25 cellular contexts compared by ENCODE assay signal in genomic region chr3:47645551-47645950, GRCh38.
DNase-seq lines count a peak whose midpoint lies in the region; ATAC-seq, FAIRE-seq and TF ChIP-seq lines count a peak whose summit lies in the region.
"Had no signal": no experiment of that assay in that cellular context is flagged by ENCODE, and none has a peak within 500 bp of the region (broad histone marks: within the 10 kb centered on the region; RNA-seq: fewer than 3 reads in every experiment).

No MANE protein-coding gene starts in this region.

- peaks cover 24 to 43% of the 10 kb centered on the region in 2 experiments for H3K79me1 ChIP-seq in IMR-90 (ENCODE audit: low read depth in 1 of 2, low read length in 2 of 2)

- no TSS peak for BruUV-seq in IMR-90 (replicated peaks; lab: Mats Ljungman, UMichigan)

- no peaks in the 10 kb centered on the region for H3K27me3 Mint-ChIP-seq in osteocyte (ENCODE audit: unreplicated experiment)
- H3K27me3 Mint-ChIP-seq: CD4-positive, CD25-positive, alpha-beta regulatory T cell had no signal

- CTCF ChIA-PET in IMR-90 (lab: Yijun Ruan, JAX): no interaction called here

- no peak overlapping the region for H2AK5ac ChIP-seq in IMR-90 (ENCODE audit: low read depth, low read length)

- TF ChIP-seq POLR2A in IMR-90 (IDR thresholded peaks at IDR 0.05; ENCODE audit: low read depth, low read length): no peak

- TF ChIP-seq CTCF in AG10803 (conservative IDR thresholded peaks at IDR 0.05; ENCODE audit: low read length) (no peak), IMR-90 (conservative IDR thresholded peaks at IDR 0.05; ENCODE audit: low read depth, low read length) (no peak), bronchial epithelial cell (IDR thresholded peaks at IDR 0.05; ENCODE audit: insufficient read depth, low read length, severe bottlenecking) (no peak), osteocyte (IDR thresholded peaks at IDR 0.05) (no peak)

- DNase-seq in AG10803 (ENCODE audit: low read depth) (peak; percentile 18), IMR-90 (peak; percentile 35), bronchial epithelial cell (ENCODE audit: low read depth) (peak; percentile 60), iris pigment epithelial cell (ENCODE audit: low read depth) (peak; percentile 50), osteocyte (ENCODE audit: extremely low spot score, unreplicated experiment) (no peak), iPS-NIHi11 (ENCODE audit: low spot score) (no peak)
- DNase-seq: 8988T; BE2C; Caco-2; CD4-positive, CD25-positive, alpha-beta regulatory T cell; HFFc6; KG1; NCI-H1105 treated with DMSO at 0.1 percent for 48 hours; NCI-H1694; NCI-H2081 treated with DMSO at 0.1 percent for 48 hours; NCI-H510A treated with DMSO at 0.1 percent for 48 hours; NCI-H82; OCI-M1; SHP77 treated with DMSO at 0.1 percent for 48 hours had no signal

- no peak overlapping the region for H3K4me3 Mint-ChIP-seq in osteocyte (ENCODE audit: unreplicated experiment)
- H3K4me3 Mint-ChIP-seq: CD4-positive, CD25-positive, alpha-beta regulatory T cell; HFFc6 had no signal

- POLR2A ChIA-PET in IMR-90 (lab: Charles Lee; ENCODE audit: unreplicated experiment): no interaction called here

- H3K9me3 ChIP-seq in IMR-90 (ENCODE audit: control insufficient read depth, insufficient read depth, low read length): no peaks in the 10 kb centered on the region
- H3K9me3 ChIP-seq: BE2C, Caco-2 had no signal

- H4K8ac ChIP-seq in IMR-90 (ENCODE audit: low read depth in 2 of 2, low read length in 2 of 2): no peak overlapping the region

- H4K20me1 ChIP-seq in IMR-90 (ENCODE audit: insufficient read depth, low read length): no peaks in the 10 kb centered on the region

- H3K36me3 Mint-ChIP-seq in osteocyte (ENCODE audit: unreplicated experiment): peaks cover 13% of the 10 kb centered on the region

- H3K14ac ChIP-seq in IMR-90 (replicated peaks; ENCODE audit: low read depth, low read length): no peak overlapping the region

- H3K23ac ChIP-seq in IMR-90 (ENCODE audit: low read depth, low read length): no peak overlapping the region

- H3K27ac ChIP-seq in IMR-90 (ENCODE audit: insufficient read depth, low read length): no peak overlapping the region

- H3K4ac ChIP-seq in IMR-90 (ENCODE audit: low read depth, low read length): no peak overlapping the region

- no peak overlapping the region for H4K91ac ChIP-seq in IMR-90 (ENCODE audit: insufficient read depth, low read depth, low read length)

- H3K27me3 ChIP-seq in IMR-90 (ENCODE audit: control insufficient read depth, insufficient read depth, low read length) (no peaks in the 10 kb centered on the region), bronchial epithelial cell (ENCODE audit: control insufficient read depth, insufficient read depth, low read length) (no peaks in the 10 kb centered on the region)
- H3K27me3 ChIP-seq: BE2C had no signal

- no peak overlapping the region for H2BK15ac ChIP-seq in IMR-90 (ENCODE audit: low read depth, low read length)

- H2BK20ac ChIP-seq in IMR-90 (ENCODE audit: low read depth, low read length): no peak overlapping the region

- H2BK120ac ChIP-seq in IMR-90 (ENCODE audit: low read depth, low read length): no peak overlapping the region

- peaks cover 4% of the 10 kb centered on the region for H3K4me1 Mint-ChIP-seq in osteocyte (ENCODE audit: unreplicated experiment)

- no peak overlapping the region for H2AK9ac ChIP-seq in IMR-90 (replicated peaks; ENCODE audit: low read depth, low read length, poor library complexity)

- peaks cover 6% of the 10 kb centered on the region for H3K9me1 ChIP-seq in IMR-90 (ENCODE audit: insufficient read depth, low read length)

- H3K56ac ChIP-seq in IMR-90 (ENCODE audit: extremely low read depth, insufficient read depth, low read length): no peak overlapping the region

- no peak overlapping the region for H2BK5ac ChIP-seq in IMR-90 (ENCODE audit: low read depth, low read length, poor library complexity, severe bottlenecking)

- TF ChIP-seq RAD21 in IMR-90 (IDR thresholded peaks at IDR 0.05; ENCODE audit: low read length): no peak

- peaks cover 25% of the 10 kb centered on the region for H3K36me3 ChIP-seq in IMR-90 (ENCODE audit: control insufficient read depth, insufficient read depth, low read length)
- H3K36me3 ChIP-seq in bronchial epithelial cell (ENCODE audit: control insufficient read depth, insufficient read depth, low read length): peaks cover 10% of the 10 kb centered on the region

- no CpG with 5 or more reads among the region's 2 CpGs for WGBS in IMR-90 (ENCODE audit: extremely low coverage in 2 of 2, insufficient read length in 1 of 2), 2 experiments

- in situ Hi-C loops in IMR-90 (cut with MboI; ENCODE audit: low sequenced_read_pairs): no loop called here

- no peaks in the 10 kb centered on the region for H3K9me3 Mint-ChIP-seq in osteocyte (ENCODE audit: unreplicated experiment)
- H3K9me3 Mint-ChIP-seq: CD4-positive, CD25-positive, alpha-beta regulatory T cell; HFFc6 had no signal

- ATAC-seq in IMR-90 (ENCODE audit: low read depth) (no peak), HG02885 (IDR thresholded peaks at IDR 0.05; ENCODE audit: poor library complexity, unreplicated experiment) (no peak), HG03439 (IDR thresholded peaks at IDR 0.05; ENCODE audit: unreplicated experiment) (no peak)
- ATAC-seq: SK-N-SH treated with all-trans-retinoic acid at 6 μM for 48 hours had no signal

- H4K5ac ChIP-seq in IMR-90 (ENCODE audit: low read depth, low read length): no peak overlapping the region

- H2AFZ ChIP-seq in IMR-90 (replicated peaks; ENCODE audit: low read length, poor library complexity): no peak overlapping the region

- intact Hi-C loops in IMR-90 (cut with micrococcal nuclease): no loop called here

- dilution Hi-C loops in IMR-90 (cut with HindIII; ENCODE audit: low sequenced_read_pairs, unreplicated experiment): no loop called here

- no peak overlapping the region for H3K4me3 ChIP-seq in AG10803 (ENCODE audit: low read length)
- H3K4me3 ChIP-seq in IMR-90 (ENCODE audit: insufficient read depth, low read depth, low read length): no peak overlapping the region
- no peak overlapping the region for H3K4me3 ChIP-seq in bronchial epithelial cell (ENCODE audit: low read depth, low read length)

- no peak overlapping the region for H3K4me2 ChIP-seq in IMR-90 (ENCODE audit: low read depth, low read length)

- no peaks in the 10 kb centered on the region; the same call in none of the 2 replicates for H3K4me1 ChIP-seq in IMR-90 (ENCODE audit: control insufficient read depth, insufficient read depth, low read length)
- H3K4me1 ChIP-seq: BE2C had no signal

- no peak for FAIRE-seq in bronchial epithelial cell (lab: Jason Lieb, UNC)
- FAIRE-seq: GM12892, GM18507, H54 had no signal

- no peak overlapping the region for H3K9ac ChIP-seq in IMR-90 (ENCODE audit: low read depth, low read length)

- no peak overlapping the region for H3K18ac ChIP-seq in IMR-90 (ENCODE audit: low read depth, low read length)

- H3K27ac Mint-ChIP-seq in osteocyte (ENCODE audit: unreplicated experiment): no peak overlapping the region
- H3K27ac Mint-ChIP-seq: HFFc6 had no signal

TF ChIP-seq in IMR-90, 13 proteins besides CTCF, POLR2A, EP300 and RAD21:
- TF ChIP-seq RFX5 (IDR thresholded peaks at IDR 0.05; ENCODE audit: low read depth, low read length): no peak
- no peak for TF ChIP-seq FOS (IDR thresholded peaks at IDR 0.05; ENCODE audit: low read depth, low read length)
- no peak for TF ChIP-seq NFE2L2 (IDR thresholded peaks at IDR 0.05; ENCODE audit: low read depth, low read length)
- no peak for TF ChIP-seq CEBPB (IDR thresholded peaks at IDR 0.05; ENCODE audit: low read depth, low read length)
- TF ChIP-seq ELK1 (IDR thresholded peaks at IDR 0.05; ENCODE audit: borderline replicate concordance, low read depth, low read length): no peak
- no peak for TF ChIP-seq BHLHE40 (IDR thresholded peaks at IDR 0.05; ENCODE audit: low read depth, low read length)
- no peak for TF ChIP-seq SMC3 (IDR thresholded peaks at IDR 0.05; ENCODE audit: low read depth, low read length)
- TF ChIP-seq MAFK (IDR thresholded peaks at IDR 0.05; ENCODE audit: low read depth, low read length): no peak
- TF ChIP-seq MAZ (IDR thresholded peaks at IDR 0.05; ENCODE audit: borderline replicate concordance, low read depth, low read length): no peak
- no peak for TF ChIP-seq USF2 (IDR thresholded peaks at IDR 0.05; ENCODE audit: low read depth, low read length)
- TF ChIP-seq RCOR1 (IDR thresholded peaks at IDR 0.05; ENCODE audit: insufficient replicate concordance, low read length): no peak
- TF ChIP-seq CHD1 (IDR thresholded peaks at IDR 0.05; ENCODE audit: low read depth, low read length): no peak
- no peak for TF ChIP-seq MXI1 (IDR thresholded peaks at IDR 0.05; ENCODE audit: borderline replicate concordance, low read depth, low read length)

Comparison
In these comparisons a context has a peak if more than half of its experiments do, and no peak if none do; other contexts are left out.
1. DNase-seq: peak in AG10803 (single experiment), IMR-90 (single experiment), bronchial epithelial cell (single experiment) and iris pigment epithelial cell (single experiment); none in osteocyte (single experiment) and iPS-NIHi11 (single experiment).